ENCODE assay signal across 29 cellular contexts in the genomic region with DNA sequence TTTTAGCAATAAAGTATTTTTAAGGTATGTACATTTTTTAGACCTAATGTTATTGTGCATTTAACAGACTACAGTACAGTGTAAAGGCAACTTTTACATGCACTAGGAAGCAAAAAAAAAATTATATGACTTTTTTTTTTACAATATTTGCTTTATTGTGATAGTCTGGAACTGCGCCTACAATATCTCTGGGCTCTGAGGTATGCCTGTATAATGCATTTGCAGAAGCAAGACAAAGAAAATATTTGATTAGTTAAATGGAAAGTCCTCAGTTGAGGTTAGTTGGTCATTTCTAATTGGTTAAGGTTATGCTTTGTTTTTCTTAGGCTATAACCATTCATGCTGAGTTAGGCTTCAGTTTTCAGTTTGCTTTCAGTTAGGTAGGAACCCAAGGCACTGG.
"Had no signal": no experiment of that assay in that cellular context is flagged by ENCODE, and none has a peak within 500 bp of the region (broad histone marks: within the 10 kb centered on the region; RNA-seq: fewer than 3 reads in every experiment).

No MANE protein-coding gene starts in this region.

- DNase-seq: activated B cell treated with CpG ODN at 0.5 μM for 24 hours; activated CD4-positive, alpha-beta memory T cell treated with anti-CD3 and anti-CD28 coated beads for 36 hours; activated CD4-positive, alpha-beta T cell treated with anti-CD3 and anti-CD28 coated beads for 4 hours; activated CD4-positive, alpha-beta T cell treated with anti-CD3 and anti-CD28 coated beads, Interleukin-2, amount 10 ng/mL, durations not matched to agents 24 days and 14 days; activated CD4-positive, alpha-beta T cell treated with anti-CD3 and anti-CD28 coated beads, Interleukin-2, amount 50 U/mL, for 1 hour; activated CD4-positive, alpha-beta T cell treated with anti-CD3 and anti-CD28 coated beads, Interleukin-2, amount 50 U/mL, for 4 hours; activated CD4-positive, CD25-positive, alpha-beta regulatory T cell treated with anti-CD3 and anti-CD28 coated beads, Interleukin-2, amount 50 U/mL, for 72 hours; activated CD8-positive, alpha-beta memory T cell treated with anti-CD3 and anti-CD28 coated beads, Interleukin-2, amount 50 U/mL, for 4 hours; activated CD8-positive, alpha-beta T cell treated with anti-CD3 and anti-CD28 coated beads for 36 hours; activated effector memory CD4-positive, alpha-beta T cell treated with anti-CD3 and anti-CD28 coated beads, Interleukin-2, amount 50 U/mL, for 16 hours; activated gamma-delta T cell treated with Interleukin-2 at 50 U/mL for 16 hours; activated naive CD4-positive, alpha-beta T cell; activated naive CD4-positive, alpha-beta T cell treated with anti-CD3 and anti-CD28 coated beads for 36 hours; activated naive CD4-positive, alpha-beta T cell treated with anti-CD3 and anti-CD28 coated beads, Interleukin-2, amount 50 U/mL, for 16 hours; activated naive CD8-positive, alpha-beta T cell treated with anti-CD3 and anti-CD28 coated beads for 36 hours; activated T-cell treated with anti-CD3 and anti-CD28 coated beads for 4 hours; activated T-cell treated with anti-CD3 and anti-CD28 coated beads, Interleukin-2, amount 50 U/mL, for 1 hour; activated T-cell treated with anti-CD3 and anti-CD28 coated beads, Interleukin-2, amount 50 U/mL, for 4 hours; activated T-cell treated with anti-CD3 and anti-CD28 coated beads, Interleukin-2, amount 50 U/mL, for 72 hours; adrenal gland; amniotic stem cell; aorta; body of pancreas; brain microvascular endothelial cell; central memory CD4-positive, alpha-beta T cell; T-helper 2 cell; T-helper 9 cell had no signal

- ATAC-seq: activated CD8-positive, alpha-beta T cell treated with anti-CD3 and anti-CD28 coated beads for 36 hours; activated naive CD4-positive, alpha-beta T cell treated with anti-CD3 and anti-CD28 coated beads, Interleukin-2, amount 50 U/mL, for 72 hours; activated T-cell treated with anti-CD3 and anti-CD28 coated beads, Interleukin-2, amount 50 U/mL, for 4 hours; activated T-cell treated with anti-CD3 and anti-CD28 coated beads, Interleukin-2, amount 50 U/mL, for 72 hours; activated T-helper 17 cell treated with anti-CD3 and anti-CD28 coated beads, Interleukin-2, amount 50 U/mL, for 72 hours; body of pancreas had no signal
